Comparison of ENCODE assay signal across 11 cellular contexts in the genomic region with DNA sequence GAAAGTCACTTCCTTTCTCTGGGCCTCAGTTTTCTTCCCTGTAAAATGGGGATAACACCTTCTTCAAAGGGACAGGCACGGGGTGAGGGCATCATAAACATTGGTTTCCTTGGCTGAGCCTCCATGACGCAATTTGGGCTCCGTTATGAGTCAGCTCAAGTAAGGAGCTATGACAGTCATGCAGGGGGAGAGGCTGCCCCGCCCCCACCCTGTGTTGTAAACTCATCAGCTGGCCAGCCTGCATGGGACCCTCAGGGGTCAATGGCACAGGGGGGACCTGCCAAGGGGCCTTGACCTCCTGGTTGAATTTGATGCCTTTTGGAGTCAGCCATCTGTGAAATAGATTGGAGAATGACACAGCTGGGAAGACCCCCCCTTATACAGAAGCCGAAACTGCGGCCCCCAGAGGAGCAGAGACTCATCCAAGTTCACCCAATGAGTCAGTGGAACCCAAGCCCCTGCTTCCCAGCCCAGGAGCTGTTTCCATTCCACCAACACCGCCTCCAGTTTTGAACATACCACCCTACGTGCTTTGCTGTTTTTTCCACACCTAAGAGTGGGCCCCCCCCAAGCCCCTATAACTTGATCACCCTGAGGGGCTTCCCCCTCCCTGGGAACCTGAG. TPM values are rescaled to one million over a fixed set of nuclear protein-coding genes. Genes with fewer than 3 reads are reported as not detected.
DNase-seq lines count a peak whose midpoint lies in the region; ATAC-seq, FAIRE-seq and TF ChIP-seq lines count a peak whose summit lies in the region.
"Had no signal": no experiment of that assay in that cellular context is flagged by ENCODE, and none has a peak within 500 bp of the region (broad histone marks: within the 10 kb centered on the region; RNA-seq: fewer than 3 reads in every experiment).

No MANE protein-coding gene starts in this region.

- no peak for TF ChIP-seq EP300 in Ishikawa (IDR thresholded peaks at IDR 0.05; ENCODE audit: borderline replicate concordance)

- H3K27me3 ChIP-seq in AG04450 (ENCODE audit: control insufficient read depth, insufficient read depth, low read length) (peaks cover 10% of the 10 kb centered on the region), dorsolateral prefrontal cortex (peaks cover 0 to 16% (median 0%) of the 10 kb centered on the region in 45 donors)

- CTCF ChIA-PET in AG04450 (lab: Charles Lee): no interaction called here

- POLR2A ChIA-PET in AG04450 (lab: Yijun Ruan, JAX): interaction anchor here (0.9 kb wide), 1 partner anchor 281 kb away, joined by 3 read pairs; a partner anchor contains a TSS

- no peak for TF ChIP-seq RAD21 in Ishikawa (IDR thresholded peaks at IDR 0.05; ENCODE audit: low read depth)

- ATAC-seq in HG03442 (IDR thresholded peaks at IDR 0.05; ENCODE audit: unreplicated experiment): no peak
- ATAC-seq: lower lobe of right lung had no signal

- peak; percentile 55 for DNase-seq in AG04450 (ENCODE audit: low read depth, low spot score)
- peak; percentile 90 for DNase-seq in activated CD8-positive, alpha-beta memory T cell treated with anti-CD3 and anti-CD28 coated beads, Interleukin-2, amount 50 U/mL, for 48 hours
- DNase-seq in kidney: peak; percentile 37
- no peak for DNase-seq in UCSD-AML1 (lab: John Stamatoyannopoulos, UW; ENCODE audit: unreplicated experiment)
- no peak for DNase-seq in GDM1 (lab: John Stamatoyannopoulos, UW)
- no peak for DNase-seq in dorsolateral prefrontal cortex
- DNase-seq: DND-41, lower lobe of right lung had no signal

- H3K36me3 ChIP-seq in kidney (ENCODE audit: control insufficient read depth in 1 of 2, insufficient read depth in 2 of 2, low read length in 2 of 2): no peaks in the 10 kb centered on the region
- H3K36me3 ChIP-seq: lower lobe of right lung had no signal

- no peak overlapping the region for H3K27ac ChIP-seq in AG04450 (ENCODE audit: low read depth, low read length)
- no peak overlapping the region for H3K27ac ChIP-seq in kidney (ENCODE audit: low read depth in 2 of 2, low read length in 2 of 2)
- no peak overlapping the region for H3K27ac ChIP-seq in dorsolateral prefrontal cortex
- H3K27ac ChIP-seq: lower lobe of right lung, PC-9 had no signal

- H3K9me3 ChIP-seq in AG04450 (ENCODE audit: control insufficient read depth, insufficient read depth, low read length) (no peaks in the 10 kb centered on the region; the same call in 1 of the 2 replicates), kidney (ENCODE audit: control insufficient read depth in 1 of 2, low read length in 2 of 2) (no peaks in the 10 kb centered on the region)
- H3K9me3 ChIP-seq: lower lobe of right lung had no signal

- H3K4me3 ChIP-seq in AG04450 (ENCODE audit: low read depth, low read length) (no peak overlapping the region), kidney (ENCODE audit: low read length in 2 of 2) (no peak overlapping the region), dorsolateral prefrontal cortex (no peak overlapping the region)
- H3K4me3 ChIP-seq: lower lobe of right lung, PC-9 had no signal

- intact Hi-C loops in kidney (cut with DNase I): no loop called here
- intact Hi-C loops in dorsolateral prefrontal cortex (cut with DNase I): no loop called here

- no peak for FAIRE-seq in kidney (lab: Jason Lieb, UNC)

- no peaks in the 10 kb centered on the region for H3K4me1 ChIP-seq in kidney (ENCODE audit: control insufficient read depth in 1 of 2, insufficient read depth in 1 of 2, low read depth in 1 of 2, low read length in 2 of 2)
- H3K4me1 ChIP-seq: lower lobe of right lung had no signal

- no peak overlapping the region for H3K9ac ChIP-seq in kidney (ENCODE audit: low read length in 2 of 2)

- TF ChIP-seq CTCF in AG04450 (IDR thresholded peaks at IDR 0.05; ENCODE audit: low read depth, low read length) (no peak), kidney (IDR thresholded peaks at IDR 0.05; ENCODE audit: borderline replicate concordance, extremely low read depth, insufficient read depth) (no peak), dorsolateral prefrontal cortex (IDR thresholded peaks at IDR 0.05 in 54 of 56, conservative IDR thresholded peaks at IDR 0.05 in 2 of 56; ENCODE audit: low read depth in 1 of 56, partially characterized antibody in 56 of 56) (no peak)

TF ChIP-seq in Ishikawa, 13 proteins besides CTCF, POLR2A, EP300 and RAD21:
- TF ChIP-seq EGR1 (IDR thresholded peaks at IDR 0.05) (no peak), CEBPB (IDR thresholded peaks at IDR 0.05) (peak; percentile 39; the same call in 1 of the 2 replicates), NFIC (IDR thresholded peaks at IDR 0.05) (no peak), YY1 (IDR thresholded peaks at IDR 0.05; ENCODE audit: low read depth) (no peak), TEAD4 (IDR thresholded peaks at IDR 0.05) (no peak), FOXM1 (IDR thresholded peaks at IDR 0.05; ENCODE audit: borderline replicate concordance, low read depth) (no peak)
- TF ChIP-seq, protein P1, sequence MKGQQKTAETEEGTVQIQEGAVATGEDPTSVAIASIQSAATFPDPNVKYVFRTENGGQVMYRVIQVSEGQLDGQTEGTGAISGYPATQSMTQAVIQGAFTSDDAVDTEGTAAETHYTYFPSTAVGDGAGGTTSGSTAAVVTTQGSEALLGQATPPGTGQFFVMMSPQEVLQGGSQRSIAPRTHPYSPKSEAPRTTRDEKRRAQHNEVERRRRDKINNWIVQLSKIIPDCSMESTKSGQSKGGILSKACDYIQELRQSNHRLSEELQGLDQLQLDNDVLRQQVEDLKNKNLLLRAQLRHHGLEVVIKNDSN (IDR thresholded peaks at IDR 0.05): no peak
- TF ChIP-seq, protein P2, sequence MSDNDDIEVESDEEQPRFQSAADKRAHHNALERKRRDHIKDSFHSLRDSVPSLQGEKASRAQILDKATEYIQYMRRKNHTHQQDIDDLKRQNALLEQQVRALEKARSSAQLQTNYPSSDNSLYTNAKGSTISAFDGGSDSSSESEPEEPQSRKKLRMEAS (IDR thresholded peaks at IDR 0.05): no peak

RNA-seq across cellular contexts. Expression of a gene that starts 36.8 kb away (rescaled TPM):
- not detected in 2 replicates for polyA plus RNA-seq in AG04450 (2011; rRNA removed)
- not detected in 2 replicates for polyA minus RNA-seq in AG04450 (2011; rRNA and poly(A)+ RNA removed)
- 7.9 TPM for total RNA-seq in kidney
- 0.47 TPM for polyA plus RNA-seq in kidney (ENCODE audit: insufficient read depth, low read depth, low replicate concordance)
- total RNA-seq in dorsolateral prefrontal cortex: 1 to 10 TPM in 55 of 120 experiments, under 1 TPM in 65; 0.29 to 3.9 (median 0.96) TPM
- total RNA-seq: PC-9 had no signal

Comparison
In these comparisons a context has a peak if more than half of its experiments do, and no peak if none do; other contexts are left out.
1. DNase-seq: peak in AG04450 (single experiment), activated CD8-positive, alpha-beta memory T cell treated with anti-CD3 and anti-CD28 coated beads, Interleukin-2, amount 50 U/mL, for 48 hours (single experiment) and kidney (single experiment); none in UCSD-AML1 (single experiment), GDM1 (single experiment) and dorsolateral prefrontal cortex (0 of 10).